Comparison of ENCODE assay signal across 8 cellular contexts in genomic region chr12:54005853-54006699, GRCh38. TPM values are rescaled to one million over a fixed set of nuclear protein-coding genes. Genes with fewer than 3 reads are reported as not detected.
DNase-seq lines count a peak whose midpoint lies in the region; ATAC-seq and TF ChIP-seq lines count a peak whose summit lies in the region.

No MANE protein-coding gene starts in this region.

- ATAC-seq in HG03520 (IDR thresholded peaks at IDR 0.05; ENCODE audit: unreplicated experiment) = peak; percentile 76
- peak; percentile 84 to 89 for ATAC-seq in stimulated activated naive B cell treated with anti-CD40 and anti-IgM and Interleukin-4, amounts not matched to agents 10 μg/mL and 1 μg/mL and 100 μg/mL, for 72 hours (replicated peaks)

- CTCF ChIA-PET in OCI-LY7 (lab: Charles Lee; ENCODE audit: unreplicated experiment) = interaction anchor here (0.6 to 0.9 kb wide), 3 partner anchors 15 to 201 kb away, joined by 3 to 4 read pairs (median 3); no protein-coding TSS in a partner anchor

- no peaks in the 10 kb centered on the region for H3K36me3 ChIP-seq in OCI-LY7 (ENCODE audit: insufficient read depth, low read length)

- H4K20me1 ChIP-seq in OCI-LY7 (ENCODE audit: insufficient read depth, low read length) = no peaks in the 10 kb centered on the region

- H3K4me1 Mint-ChIP-seq in nephron progenitor cell = peaks cover 80% of the 10 kb centered on the region
- peaks cover 23 to 40% of the 10 kb centered on the region in 2 donors for H3K4me1 Mint-ChIP-seq in stimulated activated naive B cell treated with anti-CD40 and anti-IgM and Interleukin-4, amounts not matched to agents 10 μg/mL and 1 μg/mL and 100 μg/mL, for 72 hours

- no peaks in the 10 kb centered on the region for H3K9me2 ChIP-seq in OCI-LY7 (ENCODE audit: insufficient read depth, low read length)

- peak overlapping the region; percentile 70 for H3K4me2 ChIP-seq in OCI-LY7 (ENCODE audit: low read length)

- H3K27ac ChIP-seq in OCI-LY7 (ENCODE audit: low read depth, low read length, poor library complexity, severe bottlenecking) = no peak overlapping the region

- H2AFZ ChIP-seq in OCI-LY7 (ENCODE audit: low read length) = peak overlapping the region; percentile 77; the same call in 1 of the 2 replicates

- BruUV-seq in OCI-LY7 (replicated peaks; lab: Mats Ljungman, UMichigan) = no TSS peak

- TF ChIP-seq CTCF in GM12874 (IDR thresholded peaks at IDR 0.05; ENCODE audit: insufficient read depth, low read depth, low read length) (peak; percentile 85), OCI-LY7 (conservative IDR thresholded peaks at IDR 0.05; ENCODE audit: low read length) (peak; percentile 99), nephron progenitor cell (IDR thresholded peaks at IDR 0.05) (peak; percentile 90)

- intact Hi-C loops in OCI-LY7 (cut with micrococcal nuclease; ENCODE audit: unreplicated experiment) = loop anchor here (1.0 to 2.0 kb wide), 6 partner anchors 26 to 211 kb away; no protein-coding TSS in a partner anchor

- H3K4me1 ChIP-seq in OCI-LY7 (ENCODE audit: insufficient read depth, low read length, poor library complexity, severe bottlenecking) = peaks cover 29% of the 10 kb centered on the region

- peak overlapping the region; percentile 44 for H3K4me3 ChIP-seq in OCI-LY7 (ENCODE audit: low read depth, low read length, poor library complexity, severe bottlenecking)

- peak; percentile 62 for DNase-seq in A172 (ENCODE audit: low spot score)
- DNase-seq in OCI-LY7 (ENCODE audit: low spot score) = peak; percentile 87
- DNase-seq in activated T-cell treated with anti-CD3 and anti-CD28 coated beads, Interleukin-2, amount 50 U/mL, for 48 hours = peak; percentile 91 to 92
- peak; percentile 55 for DNase-seq in fibroblast of gingiva (ENCODE audit: low read depth)
- peak; percentile 97 for DNase-seq in nephron progenitor cell
- peak; percentile 67 for DNase-seq in stimulated activated naive B cell treated with anti-CD40 and anti-IgM and Interleukin-4, amounts not matched to agents 10 μg/mL and 1 μg/mL and 100 μg/mL, for 72 hours

- POLR2A ChIA-PET in OCI-LY7 (lab: Charles Lee) = interaction anchor here (0.5 to 1.0 kb wide), 3 partner anchors 10 to 210 kb away, joined by 3 to 4 read pairs (median 4); no protein-coding TSS in a partner anchor

- no peaks in the 10 kb centered on the region for H3K79me2 ChIP-seq in OCI-LY7 (ENCODE audit: insufficient read depth, low read depth, low read length)

- H3K27me3 Mint-ChIP-seq in nephron progenitor cell (ENCODE audit: low read depth, poor library complexity) = peaks cover 4% of the 10 kb centered on the region
- H3K27me3 Mint-ChIP-seq in stimulated activated naive B cell treated with anti-CD40 and anti-IgM and Interleukin-4, amounts not matched to agents 10 μg/mL and 1 μg/mL and 100 μg/mL, for 72 hours = peaks cover 96 to 100% of the 10 kb centered on the region in 2 donors

- peak overlapping the region; percentile 97 for H3K27ac Mint-ChIP-seq in nephron progenitor cell
- peak overlapping the region; percentile 93 for H3K27ac Mint-ChIP-seq in stimulated activated naive B cell treated with anti-CD40 and anti-IgM and Interleukin-4, amounts not matched to agents 10 μg/mL and 1 μg/mL and 100 μg/mL, for 72 hours

- H3K9me3 Mint-ChIP-seq in nephron progenitor cell = no peaks in the 10 kb centered on the region
- no peaks in the 10 kb centered on the region for H3K9me3 Mint-ChIP-seq in stimulated activated naive B cell treated with anti-CD40 and anti-IgM and Interleukin-4, amounts not matched to agents 10 μg/mL and 1 μg/mL and 100 μg/mL, for 72 hours

- no peaks in the 10 kb centered on the region for H3K9me3 ChIP-seq in OCI-LY7 (ENCODE audit: low read length)

- peaks cover 46% of the 10 kb centered on the region for H3K36me3 Mint-ChIP-seq in nephron progenitor cell (ENCODE audit: low read depth)
- no peaks in the 10 kb centered on the region for H3K36me3 Mint-ChIP-seq in stimulated activated naive B cell treated with anti-CD40 and anti-IgM and Interleukin-4, amounts not matched to agents 10 μg/mL and 1 μg/mL and 100 μg/mL, for 72 hours

- H3K4me3 Mint-ChIP-seq in nephron progenitor cell = peak overlapping the region; percentile 98
- H3K4me3 Mint-ChIP-seq in stimulated activated naive B cell treated with anti-CD40 and anti-IgM and Interleukin-4, amounts not matched to agents 10 μg/mL and 1 μg/mL and 100 μg/mL, for 72 hours = peak overlapping the region; percentile 85 to 87

RNA-seq across cellular contexts. Expression of gene HOXC8, which starts 2.7 kb away (rescaled TPM):
- not detected in 2 replicates for total RNA-seq in A172 (2014; rRNA removed; shearing (Covaris generic))
- total RNA-seq in OCI-LY7 (2014; rRNA removed; shearing (Covaris generic)) = not detected in 2 replicates
- not detected in 2 replicates for total RNA-seq in OCI-LY7 (2022)

RNA-seq across cellular contexts. Expression of gene HOXC9, which starts 6.1 kb away (rescaled TPM):
- 6.3 and 11.0 TPM in 2 replicates for total RNA-seq in A172 (2014; rRNA removed; shearing (Covaris generic))
- total RNA-seq in OCI-LY7 (2014; rRNA removed; shearing (Covaris generic)) = not detected in 2 replicates
- total RNA-seq in OCI-LY7 (2022) = 0.42 and 0.57 TPM in 2 replicates

RNA-seq across cellular contexts. Expression of gene HOXC10, which starts 21.1 kb away (rescaled TPM):
- total RNA-seq in A172 (2014; rRNA removed; shearing (Covaris generic)) = 4.4 and 4.9 TPM in 2 replicates
- 0.28 TPM in 1 of 2 replicates, not detected in the other for total RNA-seq in OCI-LY7 (2014; rRNA removed; shearing (Covaris generic))
- 0.25 TPM in 1 of 2 replicates, not detected in the other for total RNA-seq in OCI-LY7 (2022)

RNA-seq across cellular contexts. Expression of gene HOXC6, which starts 22.2 kb away (rescaled TPM):
- total RNA-seq in A172 (2014; rRNA removed; shearing (Covaris generic)) = 0.31 and 2.5 TPM in 2 replicates
- total RNA-seq in OCI-LY7 (2014; rRNA removed; shearing (Covaris generic)) = 0.92 and 1.6 TPM in 2 replicates
- total RNA-seq in OCI-LY7 (2022) = 2.7 and 3.7 TPM in 2 replicates

RNA-seq across cellular contexts. Expression of gene HOXC5, which starts 26.8 kb away (rescaled TPM):
- total RNA-seq in A172 (2014; rRNA removed; shearing (Covaris generic)) = 0.57 TPM in 1 of 2 replicates, not detected in the other
- not detected in 2 replicates for total RNA-seq in OCI-LY7 (2014; rRNA removed; shearing (Covaris generic))
- total RNA-seq in OCI-LY7 (2022) = not detected in 2 replicates
